16 cellular contexts compared by ENCODE assay signal in the genomic region with DNA sequence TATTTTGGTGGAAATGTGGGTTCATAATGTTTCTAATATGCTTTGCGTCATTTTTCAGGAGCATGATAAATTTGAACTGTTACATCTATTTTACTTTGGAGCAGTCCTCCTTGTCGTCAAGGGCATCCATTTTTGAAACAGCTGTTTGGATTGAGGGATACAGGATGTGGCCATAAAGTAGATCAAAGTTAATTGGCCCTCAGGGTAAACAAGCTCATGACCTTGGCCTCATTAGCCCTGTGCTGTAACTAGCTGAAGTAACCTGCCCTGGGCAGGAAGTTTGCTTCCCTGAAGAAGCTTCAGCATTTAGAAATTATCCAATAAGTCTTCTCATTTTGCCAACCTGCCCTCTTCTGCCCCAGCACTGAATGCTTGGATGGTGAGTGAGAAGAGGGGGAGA.
"Had no signal": no experiment of that assay in that cellular context is flagged by ENCODE, and none has a peak within 500 bp of the region (broad histone marks: within the 10 kb centered on the region; RNA-seq: fewer than 3 reads in every experiment).

No MANE protein-coding gene starts in this region.

- ATAC-seq: activated T-cell treated with anti-CD3 and anti-CD28 coated beads, Interleukin-2, amount 50 U/mL, for 4 hours; body of pancreas; effector memory CD8-positive, alpha-beta T cell; psoas muscle had no signal

- DNase-seq: activated CD4-positive, alpha-beta T cell treated with anti-CD3 and anti-CD28 coated beads, Interleukin-2, amount 50 U/mL, for 1 hour; activated CD8-positive, alpha-beta memory T cell treated with anti-CD3 and anti-CD28 coated beads, Interleukin-2, amount 50 U/mL, for 4 hours; activated naive CD4-positive, alpha-beta T cell treated with anti-CD3 and anti-CD28 coated beads for 36 hours; activated T-cell treated with anti-CD3 and anti-CD28 coated beads, Interleukin-2, amount 50 U/mL, for 4 hours; body of pancreas; caudate nucleus; effector memory CD8-positive, alpha-beta T cell; esophagus squamous epithelium; immature natural killer cell; kidney glomerular epithelial cell; left ventricle myocardium superior; naive B cell; psoas muscle; right cardiac atrium; stimulated activated CD4-positive, alpha-beta T cell treated with anti-CD3 and anti-CD28 coated beads, Interleukin-15, amount 100 ng/mL, for 24 hours; stimulated activated CD4-positive, alpha-beta T cell treated with anti-CD3 and anti-CD28 coated beads, Interleukin-2, amount 100 ng/mL, for 48 hours had no signal
